ENCODE assay signal across 11 cellular contexts in the genomic region with DNA sequence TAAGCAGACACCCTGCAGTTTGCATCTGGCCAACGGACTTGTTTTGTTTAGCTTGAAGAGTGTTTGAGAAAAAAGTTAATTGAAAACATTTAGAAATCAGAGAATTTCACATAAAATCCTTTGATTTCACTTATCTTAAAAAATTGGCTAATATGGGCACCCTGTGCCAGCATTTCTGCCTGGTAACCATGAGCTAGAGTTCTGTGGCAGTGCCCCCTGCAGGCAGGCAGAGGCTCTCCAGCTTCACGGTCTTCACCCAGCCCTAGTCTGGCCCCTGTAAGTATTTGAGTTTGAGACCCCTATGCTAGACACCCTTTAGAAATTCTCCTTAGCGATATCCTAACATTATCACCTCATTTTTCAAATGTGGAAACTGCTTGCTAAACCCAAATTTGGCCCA. TPM values are rescaled to one million over a fixed set of nuclear protein-coding genes. Genes with fewer than 3 reads are reported as not detected.
DNase-seq lines count a peak whose midpoint lies in the region; ATAC-seq and TF ChIP-seq lines count a peak whose summit lies in the region.
"Had no signal": no experiment of that assay in that cellular context is flagged by ENCODE, and none has a peak within 500 bp of the region (broad histone marks: within the 10 kb centered on the region; RNA-seq: fewer than 3 reads in every experiment).

No MANE protein-coding gene starts in this region.

- no peaks in the 10 kb centered on the region for H3K79me1 ChIP-seq in H9 (ENCODE audit: insufficient read depth, low read depth, low read length, poor library complexity, severe bottlenecking)

- no peak overlapping the region for H2BK12ac ChIP-seq in H9 (ENCODE audit: insufficient read length, low read depth, low read length)

- H3K4ac ChIP-seq in H9 (ENCODE audit: low read depth, low read length) = no peak overlapping the region

- no peaks in the 10 kb centered on the region for H3K4me1 Mint-ChIP-seq in H9
- no peaks in the 10 kb centered on the region for H3K4me1 Mint-ChIP-seq in memory B cell
- H3K4me1 Mint-ChIP-seq: central memory CD8-positive, alpha-beta T cell had no signal

- no peak overlapping the region for H3K14ac ChIP-seq in H9 (ENCODE audit: insufficient read depth, low read length)

- H3K4me3 Mint-ChIP-seq in H9 (no peak overlapping the region), memory B cell (no peak overlapping the region)
- H3K4me3 Mint-ChIP-seq: central memory CD8-positive, alpha-beta T cell had no signal

- peaks cover 4% of the 10 kb centered on the region; the same call in 1 of the 2 replicates for H3K27me3 Mint-ChIP-seq in H9 (ENCODE audit: low read depth)
- peaks cover 9% of the 10 kb centered on the region for H3K27me3 Mint-ChIP-seq in memory B cell

- no peak overlapping the region for H3K4me2 ChIP-seq in H9 (ENCODE audit: insufficient read depth, insufficient read length, low read length)

- H3K4me1 ChIP-seq in BE2C (no peaks in the 10 kb centered on the region), H9 (ENCODE audit: insufficient read depth, low read length) (no peaks in the 10 kb centered on the region), ascending aorta (no peaks in the 10 kb centered on the region)

- peaks cover 0 to 9% (median 0%) of the 10 kb centered on the region in 3 experiments; a peak in 3 of 7 replicates for H3K36me3 Mint-ChIP-seq in H9 (ENCODE audit: insufficient read depth in 1 of 3, low read depth in 3 of 3)
- no peaks in the 10 kb centered on the region for H3K36me3 Mint-ChIP-seq in memory B cell

- H3K27me3 ChIP-seq in BE2C = no peaks in the 10 kb centered on the region
- no peaks in the 10 kb centered on the region for H3K27me3 ChIP-seq in H9 (ENCODE audit: insufficient read depth, low read length)
- no peaks in the 10 kb centered on the region for H3K27me3 ChIP-seq in ascending aorta
- H3K27me3 ChIP-seq: testis had no signal

- no peak overlapping the region for H2AK5ac ChIP-seq in H9 (ENCODE audit: insufficient read length, low read length)

- H2BK20ac ChIP-seq in H9 (ENCODE audit: low read depth, low read length, poor library complexity, severe bottlenecking) = no peak overlapping the region

- H3K4me3 ChIP-seq in BE2C (ENCODE audit: low read depth, low read length) (no peak overlapping the region), ascending aorta (no peak overlapping the region)
- H3K4me3 ChIP-seq: testis had no signal

- H3K23ac ChIP-seq in H9 (ENCODE audit: insufficient read length, low read depth, low read length) = no peak overlapping the region

- WGBS in H9 (ENCODE audit: extremely low coverage, insufficient read length, low lambda C conversion rate) = no CpG with 5 or more reads among the region's 3 CpGs

- no peak overlapping the region for H2AFZ ChIP-seq in H9 (ENCODE audit: low read length)

- no peak overlapping the region for H3K27ac ChIP-seq in H9 (ENCODE audit: insufficient read length, low read depth, low read length)
- no peak overlapping the region for H3K27ac ChIP-seq in ascending aorta
- H3K27ac ChIP-seq: testis had no signal

- no peak overlapping the region for H3K9ac ChIP-seq in H9 (ENCODE audit: extremely low read depth, insufficient read length, low read length)

- no peaks in the 10 kb centered on the region for H3K23me2 ChIP-seq in H9 (ENCODE audit: insufficient read length, low read depth, low read length, poor library complexity, severe bottlenecking)

- no peak overlapping the region for H3K56ac ChIP-seq in H9 (ENCODE audit: insufficient read length, low read depth, low read length)

- DNase-seq in BE2C (no peak), H9 (peak; percentile 55), ascending aorta (ENCODE audit: low spot score in 2 of 2) (no peak), memory B cell (ENCODE audit: low spot score in 2 of 2) (no peak), D341Med (ENCODE audit: low spot score) (no peak)
- DNase-seq: NCI-H774, testis had no signal

- intact Hi-C loops in ascending aorta (cut with DNase I) = no loop called here

- H3K9me3 Mint-ChIP-seq in H9 (peaks cover 11 to 12% of the 10 kb centered on the region in 2 experiments; a peak in 4 of 5 replicates), memory B cell (no peaks in the 10 kb centered on the region)
- H3K9me3 Mint-ChIP-seq: central memory CD8-positive, alpha-beta T cell had no signal

- H4K91ac ChIP-seq in H9 (ENCODE audit: insufficient read length, low read depth, low read length) = no peak overlapping the region

- no peak overlapping the region for H4K8ac ChIP-seq in H9 (replicated peaks; ENCODE audit: insufficient read length, low read depth, low read length)

- H4K5ac ChIP-seq in H9 (ENCODE audit: insufficient read length, low read depth, low read length) = no peak overlapping the region

- H3K79me2 ChIP-seq in H9 (ENCODE audit: insufficient read depth, low read length) = no peaks in the 10 kb centered on the region

- H3K36me3 ChIP-seq in BE2C = no peaks in the 10 kb centered on the region
- no peaks in the 10 kb centered on the region for H3K36me3 ChIP-seq in ascending aorta

- H3K9me3 ChIP-seq in BE2C (no peaks in the 10 kb centered on the region), H9 (ENCODE audit: control insufficient read depth, low read depth, low read length) (no peaks in the 10 kb centered on the region), ascending aorta (no peaks in the 10 kb centered on the region)
- H3K9me3 ChIP-seq: testis had no signal

- TF ChIP-seq CTCF in BE2C (IDR thresholded peaks at IDR 0.05; ENCODE audit: low read depth, low read length) = peak; percentile 69
- peak; percentile 86 for TF ChIP-seq CTCF in H9 (conservative IDR thresholded peaks at IDR 0.05)
- peak in 2 of 3 experiments; percentile 21 to 28 for TF ChIP-seq CTCF in ascending aorta (IDR thresholded peaks at IDR 0.05)

- no peak overlapping the region for H3T11ph ChIP-seq in H9 (ENCODE audit: low read length)

- H2BK120ac ChIP-seq in H9 (ENCODE audit: low read depth, low read length, poor library complexity, severe bottlenecking) = no peak overlapping the region

- no peaks in the 10 kb centered on the region for H4K20me1 ChIP-seq in H9 (ENCODE audit: control insufficient read depth, insufficient read depth, insufficient read length)

- no peak overlapping the region for H3K18ac ChIP-seq in H9 (ENCODE audit: insufficient read length, low read depth, low read length)

- H3K27ac Mint-ChIP-seq in H9 (no peak overlapping the region), memory B cell (no peak overlapping the region)

- H2BK5ac ChIP-seq in H9 (ENCODE audit: insufficient read length, low read length) = no peak overlapping the region

- ATAC-seq in memory B cell (ENCODE audit: low read depth) (peak; percentile 54), GM18519 (IDR thresholded peaks at IDR 0.05; ENCODE audit: low FRiP score, unreplicated experiment) (no peak), HG03159 (IDR thresholded peaks at IDR 0.05; ENCODE audit: unreplicated experiment) (no peak), GM19035 (IDR thresholded peaks at IDR 0.05; ENCODE audit: unreplicated experiment) (no peak)

- no peak overlapping the region for H2BK15ac ChIP-seq in H9 (ENCODE audit: low read depth, low read length)

RNA-seq across cellular contexts. Expression of a gene that starts 18.8 kb away (rescaled TPM):
- 10.3 TPM for polyA plus RNA-seq in BE2C (2012; ENCODE audit: insufficient read depth, insufficient read length, low read depth)
- total RNA-seq in H9 (2021) = 11.6 and 14.6 TPM in 2 replicates
- 0.64 TPM for total RNA-seq in ascending aorta

Comparison
In these comparisons a context has a peak if more than half of its experiments do, and no peak if none do; other contexts are left out.
1. CTCF ChIP-seq: peak in every context shown above with its lines; median percentile 86 in H9; 69 in BE2C; 24 in ascending aorta.